In genomic region chr5:148713735-148714508, GRCh38 we compare ENCODE assay signal across 23 cellular contexts. TPM values are rescaled to one million over a fixed set of nuclear protein-coding genes. Genes with fewer than 3 reads are reported as not detected.
"Had no signal": no experiment of that assay in that cellular context is flagged by ENCODE, and none has a peak within 500 bp of the region (broad histone marks: within the 10 kb centered on the region; RNA-seq: fewer than 3 reads in every experiment).

No MANE protein-coding gene starts in this region.

- H3K4me3 ChIP-seq: esophagus squamous epithelium, gastroesophageal sphincter, neural progenitor cell, ovary, right atrium auricular region, sigmoid colon, skin epidermis, tibial artery, upper lobe of right lung, vagina had no signal

- H3K27ac Mint-ChIP-seq: naive thymus-derived CD4-positive, alpha-beta T cell; neural progenitor cell had no signal

- H3K36me3 ChIP-seq: esophagus squamous epithelium, gastroesophageal sphincter, neural progenitor cell, ovary, right atrium auricular region, sigmoid colon, tibial artery, upper lobe of right lung, vagina had no signal

- H3K36me3 Mint-ChIP-seq: neural progenitor cell had no signal

- DNase-seq: dermis blood vessel endothelial cell; esophagus squamous epithelium; foreskin fibroblast; glutamatergic neuron; islet precursor cell; mammary epithelial cell; naive thymus-derived CD4-positive, alpha-beta T cell; nucleus accumbens; ovary; sigmoid colon; stimulated activated CD4-positive, alpha-beta T cell treated with anti-CD3 and anti-CD28 coated beads, Interleukin-2, amount 100 ng/mL, for 24 hours; stimulated activated CD4-positive, alpha-beta T cell treated with anti-CD3 and anti-CD28 coated beads, Interleukin-4, amount 100 ng/mL, for 4 hours; stimulated activated naive CD4-positive, alpha-beta T cell; tibial artery; upper lobe of right lung had no signal

- H3K27ac ChIP-seq: esophagus squamous epithelium, gastroesophageal sphincter, neural progenitor cell, ovary, right atrium auricular region, sigmoid colon, skin epidermis, tibial artery, upper lobe of right lung, vagina had no signal

- H3K4me1 Mint-ChIP-seq: neural progenitor cell had no signal

- ATAC-seq: gastroesophageal sphincter; left lobe of liver; naive thymus-derived CD4-positive, alpha-beta T cell; upper lobe of right lung had no signal

- H3K27me3 ChIP-seq: gastroesophageal sphincter, neural progenitor cell, ovary, right atrium auricular region, sigmoid colon, tibial artery, upper lobe of right lung, vagina had no signal

- H3K4me2 ChIP-seq: neural progenitor cell had no signal

- H3K9ac ChIP-seq: neural progenitor cell had no signal

- H2AFZ ChIP-seq: neural progenitor cell had no signal

- H3K9me3 ChIP-seq: esophagus squamous epithelium, gastroesophageal sphincter, right atrium auricular region, sigmoid colon, tibial artery, upper lobe of right lung, vagina had no signal

- H3K9me3 Mint-ChIP-seq: neural progenitor cell had no signal

- H3K4me3 Mint-ChIP-seq: naive thymus-derived CD4-positive, alpha-beta T cell; neural progenitor cell had no signal

RNA-seq across cellular contexts. Expression of gene HTR4, which starts 59.6 kb away (rescaled TPM):
- total RNA-seq: dermis blood vessel endothelial cell; epithelial cell of proximal tubule; left lobe of liver; mammary epithelial cell; mononuclear cell; naive thymus-derived CD4-positive, alpha-beta T cell had no signal
- polyA plus RNA-seq: mammary epithelial cell; naive thymus-derived CD4-positive, alpha-beta T cell had no signal
